Comparison of ENCODE assay signal across 21 cellular contexts in the genomic region with DNA sequence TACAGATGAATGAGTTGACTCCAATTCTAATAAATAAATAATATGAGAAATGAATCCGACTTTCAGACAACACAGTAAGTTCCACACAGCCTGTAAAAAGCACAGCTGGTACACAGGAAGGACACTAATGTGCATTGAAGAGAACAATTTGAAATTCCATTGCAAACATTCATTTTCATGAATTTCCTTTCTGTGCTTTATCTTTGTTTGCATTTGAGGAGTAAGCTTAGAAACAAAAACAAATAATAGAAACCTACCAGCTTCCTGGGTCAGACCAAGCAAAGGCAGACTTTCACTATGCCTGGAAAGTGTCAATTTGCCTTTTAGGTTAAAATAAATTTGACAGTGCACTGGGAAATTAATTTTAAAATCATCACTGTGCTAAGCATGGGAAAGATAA.
A peak's percentile ranks its signal among the peaks of the same experiment; 100 is the strongest.
DNase-seq lines count a peak whose midpoint lies in the region; ATAC-seq and TF ChIP-seq lines count a peak whose summit lies in the region.
"Had no signal": no experiment of that assay in that cellular context is flagged by ENCODE, and none has a peak within 500 bp of the region (broad histone marks: within the 10 kb centered on the region; RNA-seq: fewer than 3 reads in every experiment).

No MANE protein-coding gene starts in this region.

- no peak for ATAC-seq in esophagus mucosa
- ATAC-seq: activated CD8-positive, alpha-beta memory T cell treated with anti-CD3 and anti-CD28 coated beads, Interleukin-2, amount 10 ng/mL, durations not matched to agents 7 days and 5 days; effector memory CD8-positive, alpha-beta T cell; stimulated activated naive B cell treated with anti-CD40 and anti-IgM and Interleukin-4, amounts not matched to agents 10 μg/mL and 1 μg/mL and 100 μg/mL, for 72 hours; upper lobe of right lung had no signal

- no peak for TF ChIP-seq CTCF in chondrocyte (IDR thresholded peaks at IDR 0.05)
- no peak for TF ChIP-seq CTCF in GM13977 (IDR thresholded peaks at IDR 0.05; ENCODE audit: extremely low read depth, insufficient read depth, missing control alignments)

- no peaks in the 10 kb centered on the region for H3K27me3 Mint-ChIP-seq in chondrocyte (ENCODE audit: low read depth)
- H3K27me3 Mint-ChIP-seq: brain; stimulated activated naive B cell treated with anti-CD40 and anti-IgM and Interleukin-4, amounts not matched to agents 10 μg/mL and 1 μg/mL and 100 μg/mL, for 72 hours had no signal

- H3K9me3 Mint-ChIP-seq in chondrocyte (ENCODE audit: low read depth), result no peaks in the 10 kb centered on the region
- H3K9me3 Mint-ChIP-seq: brain; effector memory CD8-positive, alpha-beta T cell; stimulated activated naive B cell treated with anti-CD40 and anti-IgM and Interleukin-4, amounts not matched to agents 10 μg/mL and 1 μg/mL and 100 μg/mL, for 72 hours; T-helper 1 cell treated with Interleukin-12 subunit alpha and Interleukin-12 subunit beta and Interleukin-4 antibody, amounts not matched to agents 30 μg/mL and 1 μg/mL, for 36 hours had no signal

- H3K27ac Mint-ChIP-seq in chondrocyte (ENCODE audit: unreplicated experiment), result peak overlapping the region; percentile 22
- H3K27ac Mint-ChIP-seq: activated CD8-positive, alpha-beta memory T cell treated with anti-CD3 and anti-CD28 coated beads, Interleukin-2, amount 10 ng/mL, durations not matched to agents 7 days and 5 days; B cell; brain; effector memory CD8-positive, alpha-beta T cell; stimulated activated naive B cell treated with anti-CD40 and anti-IgM and Interleukin-4, amounts not matched to agents 10 μg/mL and 1 μg/mL and 100 μg/mL, for 72 hours; T-helper 1 cell treated with Interleukin-12 subunit alpha and Interleukin-12 subunit beta and Interleukin-4 antibody, amounts not matched to agents 30 μg/mL and 1 μg/mL, for 36 hours had no signal

- in situ Hi-C loops in GM13977 (cut with MboI; ENCODE audit: low pct_unique_long_range_greater_than_20kb, low sequenced_read_pairs, unreplicated experiment), result no loop called here

- DNase-seq in GM03348 (ENCODE audit: low spot score) (peak; percentile 11), NCI-H226 (peak; percentile 19), chondrocyte (ENCODE audit: low spot score) (no peak), non-pigmented ciliary epithelial cell (ENCODE audit: low read depth) (peak; percentile 24), NOMO-1 (lab: John Stamatoyannopoulos, UW; ENCODE audit: unreplicated experiment in 2 of 2) (no peak), RKO (ENCODE audit: low spot score) (no peak), GM13977 (ENCODE audit: low spot score) (no peak)
- DNase-seq: activated CD8-positive, alpha-beta memory T cell treated with anti-CD3 and anti-CD28 coated beads, Interleukin-2, amount 10 ng/mL, durations not matched to agents 7 days and 5 days; activated naive CD4-positive, alpha-beta T cell; effector memory CD8-positive, alpha-beta T cell; islet precursor cell; NCI-H446; occipital lobe; Peyer's patch; small intestine; stimulated activated naive B cell treated with anti-CD40 and anti-IgM and Interleukin-4, amounts not matched to agents 10 μg/mL and 1 μg/mL and 100 μg/mL, for 72 hours; upper lobe of right lung had no signal

- peaks cover 4% of the 10 kb centered on the region for H3K36me3 Mint-ChIP-seq in chondrocyte (ENCODE audit: low read depth)
- H3K36me3 Mint-ChIP-seq: activated CD8-positive, alpha-beta memory T cell treated with anti-CD3 and anti-CD28 coated beads, Interleukin-2, amount 10 ng/mL, durations not matched to agents 7 days and 5 days; stimulated activated naive B cell treated with anti-CD40 and anti-IgM and Interleukin-4, amounts not matched to agents 10 μg/mL and 1 μg/mL and 100 μg/mL, for 72 hours had no signal

- H3K4me3 Mint-ChIP-seq in chondrocyte (ENCODE audit: unreplicated experiment), result no peak overlapping the region
- H3K4me3 Mint-ChIP-seq: activated CD8-positive, alpha-beta memory T cell treated with anti-CD3 and anti-CD28 coated beads, Interleukin-2, amount 10 ng/mL, durations not matched to agents 7 days and 5 days; B cell; brain; effector memory CD8-positive, alpha-beta T cell; stimulated activated naive B cell treated with anti-CD40 and anti-IgM and Interleukin-4, amounts not matched to agents 10 μg/mL and 1 μg/mL and 100 μg/mL, for 72 hours; T-helper 1 cell treated with Interleukin-12 subunit alpha and Interleukin-12 subunit beta and Interleukin-4 antibody, amounts not matched to agents 30 μg/mL and 1 μg/mL, for 36 hours had no signal

- peaks cover 20% of the 10 kb centered on the region for H3K4me1 Mint-ChIP-seq in chondrocyte (ENCODE audit: low read depth)
- H3K4me1 Mint-ChIP-seq: activated CD8-positive, alpha-beta memory T cell treated with anti-CD3 and anti-CD28 coated beads, Interleukin-2, amount 10 ng/mL, durations not matched to agents 7 days and 5 days; B cell; stimulated activated naive B cell treated with anti-CD40 and anti-IgM and Interleukin-4, amounts not matched to agents 10 μg/mL and 1 μg/mL and 100 μg/mL, for 72 hours had no signal

Comparison
In these comparisons a context has a peak if more than half of its experiments do, and no peak if none do; other contexts are left out.
1. DNase-seq: peak in GM03348 (single experiment), NCI-H226 (single experiment) and non-pigmented ciliary epithelial cell (single experiment); none in chondrocyte (single experiment), NOMO-1 (0 of 2), RKO (single experiment) and GM13977 (single experiment).